In genomic region chr9:134850611-134851010, GRCh38 we compare ENCODE assay signal across 23 cellular contexts. TPM values are rescaled to one million over a fixed set of nuclear protein-coding genes. Genes with fewer than 3 reads are reported as not detected.
"Had no signal": no experiment of that assay in that cellular context is flagged by ENCODE, and none has a peak within 500 bp of the region (broad histone marks: within the 10 kb centered on the region; RNA-seq: fewer than 3 reads in every experiment).

No MANE protein-coding gene starts in this region.

- H3K4me1 ChIP-seq: SJSA1 had no signal

- H3K4me3 ChIP-seq: SJSA1, SK-N-MC had no signal

- DNase-seq: KBM-7, MV-4-11, NCI-H1048, NCI-H1105 treated with DMSO at 0.1 percent for 48 hours, NCI-H1417 treated with DMSO at 0.1 percent for 48 hours, NCI-H146, NCI-H1694 treated with DMSO at 0.1 percent for 48 hours, NCI-H1930, NCI-H2081, NCI-H2107, NCI-H2227 treated with DMSO at 0.1 percent for 48 hours, NCI-H524 treated with DMSO at 0.1 percent for 48 hours, NCI-H69, NCI-H774, RPMI8226, SIG-M5 had no signal

- H3K27me3 ChIP-seq: SJSA1 had no signal

- FAIRE-seq: RCC 7860 had no signal

- H3K36me3 ChIP-seq: SJSA1 had no signal

- H3K27ac ChIP-seq: SJSA1, SK-N-MC had no signal

RNA-seq across cellular contexts. Expression of gene FCN2, which starts 30.0 kb away (rescaled TPM):
- total RNA-seq: HT-29, LHCN-M2, MCF 10A, NCI-H460, SJSA1 had no signal
